8 cellular contexts compared by ENCODE assay signal in genomic region chr12:110281549-110282342, GRCh38.
DNase-seq lines count a peak whose midpoint lies in the region; ATAC-seq lines count a peak whose summit lies in the region.

No MANE protein-coding gene starts in this region.

- peak overlapping the region; percentile 85 for H3K27ac Mint-ChIP-seq in T-helper 1 cell treated with Interleukin-12 subunit alpha and Interleukin-12 subunit beta and Interleukin-4 antibody, amounts not matched to agents 30 μg/mL and 1 μg/mL, for 36 hours

- peak overlapping the region; percentile 87 for H3K4me3 Mint-ChIP-seq in T-helper 1 cell treated with Interleukin-12 subunit alpha and Interleukin-12 subunit beta and Interleukin-4 antibody, amounts not matched to agents 30 μg/mL and 1 μg/mL, for 36 hours

- peak overlapping the region; percentile 91 for H3K4me3 ChIP-seq in skeletal muscle cell (ENCODE audit: low read depth, low read length)

- DNase-seq in EH (ENCODE audit: low read depth) (peak; percentile 67), HUDEP-2 (lab: John Stamatoyannopoulos, UW; ENCODE audit: unreplicated experiment in 76 of 76) (peak in 46 of 76 experiments; percentile 5 to 58 (median 29)), anterior cingulate cortex (lab: John Stamatoyannopoulos, UW) (peak in 35 of 58 donors; percentile 11 to 81 (median 50)), hypothalamus (lab: John Stamatoyannopoulos, UW) (peak in 31 of 51 donors; percentile 7 to 80 (median 54)), skeletal muscle cell (ENCODE audit: low read depth) (no peak), DMS114 treated with DMSO at 0.1 percent for 48 hours (lab: John Stamatoyannopoulos, UW; ENCODE audit: unreplicated experiment) (no peak)

- peak; percentile 37 for ATAC-seq in GM21381 (IDR thresholded peaks at IDR 0.05; ENCODE audit: unreplicated experiment)

- H3K9me3 Mint-ChIP-seq in T-helper 1 cell treated with Interleukin-12 subunit alpha and Interleukin-12 subunit beta and Interleukin-4 antibody, amounts not matched to agents 30 μg/mL and 1 μg/mL, for 36 hours: no peaks in the 10 kb centered on the region

- H3K27me3 Mint-ChIP-seq in T-helper 1 cell treated with Interleukin-12 subunit alpha and Interleukin-12 subunit beta and Interleukin-4 antibody, amounts not matched to agents 30 μg/mL and 1 μg/mL, for 36 hours (ENCODE audit: low read depth): peaks cover 3% of the 10 kb centered on the region

- peaks cover 42% of the 10 kb centered on the region for H3K4me1 Mint-ChIP-seq in T-helper 1 cell treated with Interleukin-12 subunit alpha and Interleukin-12 subunit beta and Interleukin-4 antibody, amounts not matched to agents 30 μg/mL and 1 μg/mL, for 36 hours (ENCODE audit: low read depth)

- peaks cover 27% of the 10 kb centered on the region for H3K36me3 Mint-ChIP-seq in T-helper 1 cell treated with Interleukin-12 subunit alpha and Interleukin-12 subunit beta and Interleukin-4 antibody, amounts not matched to agents 30 μg/mL and 1 μg/mL, for 36 hours (ENCODE audit: low read depth)

Comparison
In these comparisons a context has a peak if more than half of its experiments do, and no peak if none do; other contexts are left out.
1. DNase-seq: peak in EH (single experiment), HUDEP-2 (46 of 76), anterior cingulate cortex (35 of 58) and hypothalamus (31 of 51); none in skeletal muscle cell (single experiment) and DMS114 treated with DMSO at 0.1 percent for 48 hours (single experiment).